Comparison of ENCODE assay signal across 6 cellular contexts in the genomic region with DNA sequence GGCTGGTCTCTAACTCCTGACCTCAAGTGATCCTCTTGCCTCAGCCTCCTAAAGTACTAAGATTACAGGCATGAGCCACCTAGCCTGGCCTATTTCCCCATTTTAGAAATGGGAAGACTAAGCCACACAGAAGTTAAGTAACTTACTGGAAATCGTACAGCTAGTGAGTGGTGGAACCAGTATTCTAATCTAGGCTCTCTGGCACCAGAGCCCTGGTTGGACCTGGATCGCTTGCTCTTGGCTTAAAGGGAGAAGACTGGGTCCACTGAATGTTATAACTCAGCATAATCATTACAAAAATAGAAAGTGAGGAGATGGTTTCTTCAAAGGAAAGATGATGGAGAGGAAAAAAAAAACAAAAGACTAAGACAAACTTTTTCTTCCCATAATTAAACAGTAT. TPM values are rescaled to one million over a fixed set of nuclear protein-coding genes. Genes with fewer than 3 reads are reported as not detected.
"Had no signal": no experiment of that assay in that cellular context is flagged by ENCODE, and none has a peak within 500 bp of the region (broad histone marks: within the 10 kb centered on the region; RNA-seq: fewer than 3 reads in every experiment).

No MANE protein-coding gene starts in this region.

- ATAC-seq: GM23338, HepG2 had no signal

- H3K27ac ChIP-seq: HL-60 had no signal

- DNase-seq: H9, HCEC 1CT had no signal

- H3K4me3 ChIP-seq: GM23338 had no signal

RNA-seq across cellular contexts. Expression of a gene that starts 37.4 kb away (rescaled TPM):
- total RNA-seq: H9, HepG2 had no signal
- polyA plus RNA-seq: HepG2, IgD-negative memory B cell had no signal
